Comparison of ENCODE assay signal across 21 cellular contexts in genomic region chr11:61268588-61269250, GRCh38. TPM values are rescaled to one million over a fixed set of nuclear protein-coding genes. Genes with fewer than 3 reads are reported as not detected.
DNase-seq lines count a peak whose midpoint lies in the region; ATAC-seq, FAIRE-seq and TF ChIP-seq lines count a peak whose summit lies in the region.
"Had no signal": no experiment of that assay in that cellular context is flagged by ENCODE, and none has a peak within 500 bp of the region (broad histone marks: within the 10 kb centered on the region; RNA-seq: fewer than 3 reads in every experiment).

No MANE protein-coding gene starts in this region.

- H3K23ac ChIP-seq in neuronal stem cell (ENCODE audit: low read depth, low read length, poor library complexity), result no peak overlapping the region

- no peak overlapping the region for H3K4me3 Mint-ChIP-seq in activated CD4-positive, alpha-beta memory T cell treated with anti-CD3 and anti-CD28 coated beads for 36 hours
- H3K4me3 Mint-ChIP-seq: CD4-positive, alpha-beta T cell; CD8-positive, alpha-beta T cell had no signal

- no peak overlapping the region for H2BK5ac ChIP-seq in neuronal stem cell (ENCODE audit: low read length)

- TF ChIP-seq CTCF in K562 (IDR thresholded peaks at IDR 0.05 in 2 of 3, conservative IDR thresholded peaks at IDR 0.05 in 1 of 3; ENCODE audit: insufficient read depth in 2 of 3, low read depth in 1 of 3, low read length in 3 of 3), result no peak

- H3K9ac ChIP-seq in BLaER1 (no peak overlapping the region), K562 (ENCODE audit: insufficient read depth in 1 of 2, low read depth in 2 of 2, low read length in 2 of 2) (peak overlapping the region in 1 of 2 experiments; percentile 71; a peak in 2 of 4 replicates), neuronal stem cell (ENCODE audit: low read depth, low read length, poor library complexity) (peak overlapping the region; percentile 24)
- H3K9ac ChIP-seq: BLaER1 treated with 17β-estradiol and CSF1 and Interleukin-3, amounts not matched to agents 10 nM and 100 nM had no signal

- H3K4me3 ChIP-seq in BLaER1 (no peak overlapping the region), K562 (no peak overlapping the region), neuronal stem cell (ENCODE audit: low read length in 2 of 2) (peak overlapping the region in 1 of 2 donors; percentile 51)
- H3K4me3 ChIP-seq: BLaER1 treated with 17β-estradiol and CSF1 and Interleukin-3, amounts not matched to agents 10 nM and 100 nM had no signal

- FAIRE-seq in K562 (lab: Jason Lieb, UNC), result no peak
- FAIRE-seq: A204.1, D721Med, G401.6, GM12891 had no signal

- peaks cover 6% of the 10 kb centered on the region for H3K4me1 Mint-ChIP-seq in activated CD4-positive, alpha-beta memory T cell treated with anti-CD3 and anti-CD28 coated beads for 36 hours (ENCODE audit: low read depth)

- POLR2A ChIA-PET in K562 (lab: Yijun Ruan, JAX), result no interaction called here
- POLR2A ChIA-PET in activated CD4-positive, alpha-beta memory T cell treated with anti-CD3 and anti-CD28 coated beads for 36 hours (lab: Charles Lee), result interaction anchor here (0.9 kb wide), 1 partner anchor 25 kb away, joined by 3 read pairs; no protein-coding TSS in a partner anchor

- no peak overlapping the region for H2AFZ ChIP-seq in K562 (ENCODE audit: low read depth, low read length)
- H2AFZ ChIP-seq in neuronal stem cell (ENCODE audit: low read length), result no peak overlapping the region

- no peak overlapping the region for H4K91ac ChIP-seq in neuronal stem cell (ENCODE audit: low read depth, low read length, poor library complexity)

- H3K27me3 Mint-ChIP-seq in activated CD4-positive, alpha-beta memory T cell treated with anti-CD3 and anti-CD28 coated beads for 36 hours, result peaks cover 2% of the 10 kb centered on the region
- H3K27me3 Mint-ChIP-seq: CD4-positive, alpha-beta T cell had no signal

- H2BK120ac ChIP-seq in neuronal stem cell (ENCODE audit: low read depth, low read length), result no peak overlapping the region

- no peaks in the 10 kb centered on the region for H3K9me3 Mint-ChIP-seq in activated CD4-positive, alpha-beta memory T cell treated with anti-CD3 and anti-CD28 coated beads for 36 hours
- H3K9me3 Mint-ChIP-seq: CD4-positive, alpha-beta T cell; CD8-positive, alpha-beta T cell had no signal

- peak overlapping the region; percentile 12; the same call in 1 of the 2 replicates for H3K27ac ChIP-seq in BLaER1
- H3K27ac ChIP-seq in K562 (ENCODE audit: extremely low read depth, low read depth, low read length), result no peak overlapping the region
- no peak overlapping the region for H3K27ac ChIP-seq in neuronal stem cell (replicated peaks; ENCODE audit: low read length)
- H3K27ac ChIP-seq: BLaER1 treated with 17β-estradiol and CSF1 and Interleukin-3, amounts not matched to agents 10 nM and 100 nM; C4-2B had no signal

- CTCF ChIA-PET in K562 (lab: Yijun Ruan, JAX; ENCODE audit: low intra/inter-chr PET ratio), result no interaction called here
- CTCF ChIA-PET in activated CD4-positive, alpha-beta memory T cell treated with anti-CD3 and anti-CD28 coated beads for 36 hours (lab: Charles Lee), result no interaction called here

- H3K79me2 ChIP-seq in K562 (ENCODE audit: control insufficient read depth, insufficient read depth, low read length), result no peaks in the 10 kb centered on the region

- no TSS peak for BruUV-seq in K562 (replicated peaks; lab: Mats Ljungman, UMichigan)

- DNase-seq in K562 (ENCODE audit: extremely low read depth in 1 of 4, low spot score in 3 of 4) (no peak), neuronal stem cell (ENCODE audit: low spot score) (no peak)
- DNase-seq in activated CD4-positive, alpha-beta memory T cell treated with anti-CD3 and anti-CD28 coated beads for 36 hours, result no peak
- DNase-seq: 8988T; ACHN; BE2C; Caco-2; Calu3; CD4-positive, alpha-beta T cell; CD8-positive, alpha-beta T cell; DMS79 treated with DMSO at 0.1 percent for 48 hours; GF-D8 had no signal

- no peak for TF ChIP-seq EP300 in K562 (IDR thresholded peaks at IDR 0.05; ENCODE audit: low read length)

- H2AK5ac ChIP-seq in neuronal stem cell (ENCODE audit: low read depth, low read length), result no peak overlapping the region

- H3K4ac ChIP-seq in neuronal stem cell (ENCODE audit: low read length), result no peak overlapping the region

- H3K36me3 Mint-ChIP-seq in activated CD4-positive, alpha-beta memory T cell treated with anti-CD3 and anti-CD28 coated beads for 36 hours, result no peaks in the 10 kb centered on the region
- H3K36me3 Mint-ChIP-seq: CD8-positive, alpha-beta T cell had no signal

- no peak overlapping the region for H3K18ac ChIP-seq in neuronal stem cell (ENCODE audit: low read length)

- no peaks in the 10 kb centered on the region for H3K9me3 ChIP-seq in BLaER1
- no peaks in the 10 kb centered on the region for H3K9me3 ChIP-seq in K562 (replicated peaks; ENCODE audit: control insufficient read depth, insufficient read depth, low read depth, low read length)
- peaks cover 0 to 2% of the 10 kb centered on the region in 2 donors for H3K9me3 ChIP-seq in neuronal stem cell (replicated peaks in 1 of 2; ENCODE audit: control insufficient read depth in 2 of 2, insufficient read depth in 1 of 2, low read depth in 1 of 2, low read length in 2 of 2)
- H3K9me3 ChIP-seq: BE2C; BLaER1 treated with 17β-estradiol and CSF1 and Interleukin-3, amounts not matched to agents 10 nM and 100 nM; Caco-2 had no signal

- H3K4me2 ChIP-seq in BLaER1, result no peak overlapping the region
- H3K4me2 ChIP-seq in K562 (ENCODE audit: insufficient read depth, low read length), result no peak overlapping the region
- H3K4me2 ChIP-seq in neuronal stem cell (ENCODE audit: insufficient read depth, low read length, poor library complexity, severe bottlenecking), result no peak overlapping the region
- H3K4me2 ChIP-seq: BLaER1 treated with 17β-estradiol and CSF1 and Interleukin-3, amounts not matched to agents 10 nM and 100 nM had no signal

- H3K27ac Mint-ChIP-seq in activated CD4-positive, alpha-beta memory T cell treated with anti-CD3 and anti-CD28 coated beads for 36 hours, result no peak overlapping the region
- H3K27ac Mint-ChIP-seq: CD4-positive, alpha-beta T cell; CD8-positive, alpha-beta T cell had no signal

- H2BK12ac ChIP-seq in neuronal stem cell (ENCODE audit: low read length), result no peak overlapping the region

- no peak overlapping the region for H2BK15ac ChIP-seq in neuronal stem cell (ENCODE audit: low read length)

- no peak for TF ChIP-seq RAD21 in K562 (CRISPR knock-in tag; conservative IDR thresholded peaks at IDR 0.05 in 1 of 2, IDR thresholded peaks at IDR 0.05 in 1 of 2)

- intact Hi-C loops in K562 (cut with micrococcal nuclease), result no loop called here
- intact Hi-C loops in activated CD4-positive, alpha-beta memory T cell treated with anti-CD3 and anti-CD28 coated beads for 36 hours (cut with micrococcal nuclease), result no loop called here

- H3K9me1 ChIP-seq in K562 (ENCODE audit: control insufficient read depth, insufficient read depth, low read length), result no peaks in the 10 kb centered on the region

- in situ Hi-C loops in K562 (cut with MboI), result no loop called here

- H4K20me1 ChIP-seq in BLaER1 (no peaks in the 10 kb centered on the region; the same call in 1 of the 2 replicates), K562 (replicated peaks; ENCODE audit: control insufficient read depth, insufficient read depth, low read length) (no peaks in the 10 kb centered on the region)

- ATAC-seq in K562 (no peak), GM18517 (IDR thresholded peaks at IDR 0.05; ENCODE audit: unreplicated experiment) (no peak)
- ATAC-seq: CD8-positive, alpha-beta T cell had no signal

- H3K14ac ChIP-seq in neuronal stem cell (ENCODE audit: low read length), result no peak overlapping the region

- peaks cover 56% of the 10 kb centered on the region for H3K4me1 ChIP-seq in BLaER1
- peaks cover 15 to 39% of the 10 kb centered on the region in 2 experiments; a peak in 4 of 5 replicates for H3K4me1 ChIP-seq in K562 (replicated peaks in 1 of 2; ENCODE audit: control insufficient read depth in 2 of 2, insufficient read depth in 2 of 2, low read length in 2 of 2)
- H3K4me1 ChIP-seq in neuronal stem cell (ENCODE audit: control insufficient read depth in 2 of 2, insufficient read depth in 1 of 2, low read depth in 1 of 2, low read length in 2 of 2), result no peaks in the 10 kb centered on the region
- H3K4me1 ChIP-seq: BE2C had no signal

- H4K8ac ChIP-seq in neuronal stem cell (ENCODE audit: low read depth, low read length), result no peak overlapping the region

- 82% methylated on average over 12 of the region's 15 CpGs for WGBS in K562 (ENCODE audit: insufficient coverage, low coverage, missing lambda C conversion rate)
- no CpG with 5 or more reads among the region's 15 CpGs for WGBS in neuronal stem cell (ENCODE audit: extremely low coverage in 2 of 2, insufficient read length in 2 of 2, insufficient replicate concordance in 1 of 2), 2 donors

- H3K27me3 ChIP-seq in BLaER1 (no peaks in the 10 kb centered on the region), K562 (ENCODE audit: control insufficient read depth in 2 of 2, insufficient read depth in 2 of 2, low read length in 2 of 2) (no peaks in the 10 kb centered on the region), neuronal stem cell (ENCODE audit: control insufficient read depth in 3 of 3, insufficient read depth in 3 of 3, low read depth in 1 of 3, low read length in 3 of 3) (no peaks in the 10 kb centered on the region)
- H3K27me3 ChIP-seq: BE2C; BLaER1 treated with 17β-estradiol and CSF1 and Interleukin-3, amounts not matched to agents 10 nM and 100 nM had no signal

- H3K79me1 ChIP-seq in neuronal stem cell (ENCODE audit: low read depth, low read length), result no peaks in the 10 kb centered on the region

- no peak for TF ChIP-seq POLR2A in K562 (conservative IDR thresholded peaks at IDR 0.05)

- peaks cover 94% of the 10 kb centered on the region for H3K36me3 ChIP-seq in BLaER1
- H3K36me3 ChIP-seq in K562 (ENCODE audit: control insufficient read depth, insufficient read depth, low read length), result no peaks in the 10 kb centered on the region
- H3K36me3 ChIP-seq in neuronal stem cell (replicated peaks in 1 of 2; ENCODE audit: control insufficient read depth in 2 of 2, insufficient read depth in 2 of 2, low read length in 2 of 2), result peaks cover 0 to 37% of the 10 kb centered on the region in 2 donors
- H3K36me3 ChIP-seq: BE2C had no signal

RNA-seq across cellular contexts. Expression of gene VWCE, which starts 26.4 kb away (rescaled TPM):
- total RNA-seq in K562 (2011; cell fraction: chromatin; rRNA removed; ENCODE audit: low replicate concordance), result 6.5 and 15.9 TPM in 2 replicates
- 6.2 and 7.8 TPM in 2 replicates for total RNA-seq in K562 (2011; cell fraction: nucleolus; rRNA removed)
- total RNA-seq in K562 (2011; cell fraction: nucleoplasm; rRNA removed), result 7.5 and 7.9 TPM in 2 replicates
- total RNA-seq in K562 (2014; rRNA removed) (0.32 and 0.41 TPM in 2 replicates), K562 (2014; rRNA removed; fragmentation: Illumina TruSeq; extraction: Trizol) (0.26 and 0.36 TPM in 2 replicates), K562 (2015; rRNA removed; fragmentation: Illumina TruSeq; extraction: Trizol) (0.38 and 0.65 TPM in 2 replicates), K562 (2021) (0.74 and 1.1 TPM in 2 replicates)
- polyA plus RNA-seq in K562 (2011; rRNA removed) (0.60 and 0.89 TPM in 2 replicates), K562 (2014; fragmentation: Illumina TruSeq; extraction: Trizol) (0.48 and 0.67 TPM in 2 replicates), K562 (2014; fragmentation: Nextera tagmentation; extraction: Ambion mirVana) (under 1 TPM in 1 of 2 experiments, not detected in 1; 0.06 TPM), K562 (2014; rRNA removed) (0.86 and 1.6 TPM in 2 replicates)
- polyA plus RNA-seq in K562 (2011; cell fraction: cytosol; rRNA removed), result 0.73 and 1.1 TPM in 2 replicates
- polyA plus RNA-seq in K562 (2011; cell fraction: nucleus; rRNA removed), result 3.0 and 3.8 TPM in 2 replicates
- polyA plus RNA-seq in K562 (2012), result 0.82 and 1.8 TPM in 2 replicates
- 0.46 and 0.57 TPM in 2 replicates for polyA minus RNA-seq in K562 (2011; rRNA and poly(A)+ RNA removed)
- not detected in 2 replicates for polyA minus RNA-seq in K562 (2011; cell fraction: cytosol; rRNA and poly(A)+ RNA removed)
- polyA minus RNA-seq in K562 (2011; cell fraction: nucleus; rRNA and poly(A)+ RNA removed), result 1.2 and 2.2 TPM in 2 replicates
- 9.1 TPM for polyA plus RNA-seq in neuronal stem cell (2013, experiment 1 of 2)
- 9.2 TPM for polyA plus RNA-seq in neuronal stem cell (2013, experiment 2 of 2)
- total RNA-seq in activated CD4-positive, alpha-beta memory T cell treated with anti-CD3 and anti-CD28 coated beads for 36 hours, result 1 to 10 TPM; 1.1 to 1.4 TPM

RNA-seq across cellular contexts. Expression of gene PGA5, which starts 27.7 kb away (rescaled TPM):
- total RNA-seq in K562 (2011; cell fraction: chromatin; rRNA removed; ENCODE audit: low replicate concordance), result not detected in 2 replicates
- not detected in 2 replicates for total RNA-seq in K562 (2011; cell fraction: nucleolus; rRNA removed)
- total RNA-seq in K562 (2011; cell fraction: nucleoplasm; rRNA removed), result not detected in 2 replicates
- total RNA-seq in K562 (2014; rRNA removed) (not detected in 2 replicates), K562 (2014; rRNA removed; fragmentation: Illumina TruSeq; extraction: Trizol) (not detected in 2 replicates), K562 (2015; rRNA removed; fragmentation: Illumina TruSeq; extraction: Trizol) (not detected in 2 replicates), K562 (2021) (not detected in 2 replicates)
- polyA plus RNA-seq in K562 (2011; rRNA removed) (not detected in 2 replicates), K562 (2014; fragmentation: Illumina TruSeq; extraction: Trizol) (not detected in 2 replicates), K562 (2014; fragmentation: Nextera tagmentation; extraction: Ambion mirVana) (not detected), K562 (2014; rRNA removed) (not detected in 2 replicates)
- not detected in 2 replicates for polyA plus RNA-seq in K562 (2011; cell fraction: cytosol; rRNA removed)
- 0.20 TPM in 1 of 2 replicates, not detected in the other for polyA plus RNA-seq in K562 (2011; cell fraction: nucleus; rRNA removed)
- polyA plus RNA-seq in K562 (2012), result not detected in 2 replicates
- not detected in 2 replicates for polyA minus RNA-seq in K562 (2011; rRNA and poly(A)+ RNA removed)
- polyA minus RNA-seq in K562 (2011; cell fraction: cytosol; rRNA and poly(A)+ RNA removed), result not detected in 2 replicates
- not detected in 2 replicates for polyA minus RNA-seq in K562 (2011; cell fraction: nucleus; rRNA and poly(A)+ RNA removed)
- 0.61 TPM for polyA plus RNA-seq in neuronal stem cell (2013, experiment 1 of 2)
- 0.55 TPM for polyA plus RNA-seq in neuronal stem cell (2013, experiment 2 of 2)
- total RNA-seq in activated CD4-positive, alpha-beta memory T cell treated with anti-CD3 and anti-CD28 coated beads for 36 hours, result not detected
- total RNA-seq: A673; Caco-2; Calu3; CD4-positive, alpha-beta T cell; CD8-positive, alpha-beta T cell had no signal

RNA-seq across cellular contexts. Expression of gene PGA4, which starts 46.6 kb away (rescaled TPM):
- not detected in 2 replicates for total RNA-seq in K562 (2011; cell fraction: chromatin; rRNA removed; ENCODE audit: low replicate concordance)
- not detected in 2 replicates for total RNA-seq in K562 (2011; cell fraction: nucleolus; rRNA removed)
- total RNA-seq in K562 (2011; cell fraction: nucleoplasm; rRNA removed), result not detected in 2 replicates
- total RNA-seq in K562 (2014; rRNA removed) (not detected in 2 replicates), K562 (2014; rRNA removed; fragmentation: Illumina TruSeq; extraction: Trizol) (not detected in 2 replicates), K562 (2015; rRNA removed; fragmentation: Illumina TruSeq; extraction: Trizol) (not detected in 2 replicates), K562 (2021) (not detected in 2 replicates)
- polyA plus RNA-seq in K562 (2011; rRNA removed) (not detected in 2 replicates), K562 (2014; fragmentation: Illumina TruSeq; extraction: Trizol) (not detected in 2 replicates), K562 (2014; fragmentation: Nextera tagmentation; extraction: Ambion mirVana) (not detected), K562 (2014; rRNA removed) (not detected in 2 replicates)
- polyA plus RNA-seq in K562 (2011; cell fraction: cytosol; rRNA removed), result not detected in 2 replicates
- not detected in 2 replicates for polyA plus RNA-seq in K562 (2011; cell fraction: nucleus; rRNA removed)
- not detected in 2 replicates for polyA plus RNA-seq in K562 (2012)
- polyA minus RNA-seq in K562 (2011; rRNA and poly(A)+ RNA removed), result not detected in 2 replicates
- not detected in 2 replicates for polyA minus RNA-seq in K562 (2011; cell fraction: cytosol; rRNA and poly(A)+ RNA removed)
- polyA minus RNA-seq in K562 (2011; cell fraction: nucleus; rRNA and poly(A)+ RNA removed), result not detected in 2 replicates
- 0.08 TPM for polyA plus RNA-seq in neuronal stem cell (2013, experiment 1 of 2)
- 0.06 TPM for polyA plus RNA-seq in neuronal stem cell (2013, experiment 2 of 2)
- total RNA-seq in activated CD4-positive, alpha-beta memory T cell treated with anti-CD3 and anti-CD28 coated beads for 36 hours, result not detected
- total RNA-seq: A673; Caco-2; Calu3; CD4-positive, alpha-beta T cell; CD8-positive, alpha-beta T cell had no signal
